ENCODE assay signal across 27 cellular contexts in the genomic region with DNA sequence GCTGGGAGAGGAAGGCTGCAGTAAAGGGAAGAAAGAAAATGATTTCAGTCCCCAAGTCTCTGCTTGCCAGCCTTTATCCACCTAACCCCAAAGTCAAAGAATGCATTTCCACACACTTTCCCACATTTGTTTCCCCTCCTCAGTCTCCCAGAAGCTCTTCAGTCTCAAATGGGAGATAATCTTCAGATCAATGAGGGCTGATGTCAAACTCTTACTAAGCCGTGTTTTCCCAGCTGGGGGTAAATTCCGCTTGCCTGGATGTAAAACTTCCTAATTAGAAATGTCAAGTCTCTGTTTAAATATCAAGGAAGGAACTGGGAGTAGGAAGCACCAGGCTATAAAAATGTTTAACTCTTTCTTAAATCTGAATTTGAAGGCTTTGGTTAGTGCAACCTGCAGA.
"Had no signal": no experiment of that assay in that cellular context is flagged by ENCODE, and none has a peak within 500 bp of the region (broad histone marks: within the 10 kb centered on the region; RNA-seq: fewer than 3 reads in every experiment).

No MANE protein-coding gene starts in this region.

- H3K4me1 Mint-ChIP-seq: activated CD4-positive, alpha-beta memory T cell treated with anti-CD3 and anti-CD28 coated beads, Interleukin-2, amount 10 ng/mL, durations not matched to agents 7 days and 5 days; activated CD4-positive, alpha-beta T cell treated with anti-CD3 and anti-CD28 coated beads, Interleukin-2, amount 10 ng/mL, durations not matched to agents 7 days and 5 days; activated naive CD4-positive, alpha-beta T cell treated with anti-CD3 and anti-CD28 coated beads, Interleukin-2, amount 10 ng/mL, durations not matched to agents 7 days and 5 days; activated naive CD8-positive, alpha-beta T cell treated with anti-CD3 and anti-CD28 coated beads, Interleukin-2, amount 10 ng/mL, durations not matched to agents 7 days and 5 days had no signal

- H3K36me3 ChIP-seq: left lung, lower lobe of right lung, right atrium auricular region, tibial nerve, WERI-Rb-1 had no signal

- H3K79me2 ChIP-seq: parathyroid adenoma had no signal

- H3K27ac ChIP-seq: left lung, lower lobe of right lung, parathyroid adenoma, right atrium auricular region, tibial nerve, WERI-Rb-1 had no signal

- H3K4me3 Mint-ChIP-seq: activated CD4-positive, alpha-beta memory T cell treated with anti-CD3 and anti-CD28 coated beads, Interleukin-2, amount 10 ng/mL, durations not matched to agents 7 days and 5 days; activated CD4-positive, alpha-beta T cell treated with anti-CD3 and anti-CD28 coated beads, Interleukin-2, amount 10 ng/mL, durations not matched to agents 7 days and 5 days; activated naive CD4-positive, alpha-beta T cell treated with anti-CD3 and anti-CD28 coated beads, Interleukin-2, amount 10 ng/mL, durations not matched to agents 7 days and 5 days; activated naive CD8-positive, alpha-beta T cell treated with anti-CD3 and anti-CD28 coated beads, Interleukin-2, amount 10 ng/mL, durations not matched to agents 7 days and 5 days; activated T-cell treated with anti-CD3 and anti-CD28 coated beads, Interleukin-2, amount 50 U/mL, for 24 hours; natural killer cell treated with Interleukin-12 subunit alpha and Interleukin-12 subunit beta and Interleukin-15 and Interleukin-18, amount 100 ng/mL, for 72 hours had no signal

- DNase-seq: activated CD4-positive, alpha-beta memory T cell treated with anti-CD3 and anti-CD28 coated beads, Interleukin-2, amount 10 ng/mL, durations not matched to agents 7 days and 5 days; activated CD4-positive, alpha-beta T cell treated with anti-CD3 and anti-CD28 coated beads, Interleukin-2, amount 10 ng/mL, durations not matched to agents 7 days and 5 days; activated CD4-positive, CD25-positive, alpha-beta regulatory T cell treated with anti-CD3 and anti-CD28 coated beads, Interleukin-2, amount 50 U/mL, for 72 hours; activated CD8-positive, alpha-beta memory T cell treated with anti-CD3 and anti-CD28 coated beads, Interleukin-2, amount 50 U/mL, for 48 hours; activated gamma-delta T cell; activated naive CD4-positive, alpha-beta T cell treated with anti-CD3 and anti-CD28 coated beads, Interleukin-2, amount 10 ng/mL, durations not matched to agents 7 days and 5 days; activated naive CD8-positive, alpha-beta T cell treated with anti-CD3 and anti-CD28 coated beads, Interleukin-2, amount 10 ng/mL, durations not matched to agents 7 days and 5 days; activated T-cell treated with anti-CD3 and anti-CD28 coated beads, Interleukin-2, amount 50 U/mL, for 24 hours; caudate nucleus; foreskin fibroblast; head of caudate nucleus; hippocampal formation; left lung; lower lobe of right lung; mesenchymal stem cell; mucosa of descending colon; nucleus accumbens; stimulated activated CD4-positive, alpha-beta T cell treated with anti-CD3 and anti-CD28 coated beads, Interleukin-15, amount 100 ng/mL, for 24 hours; stimulated activated CD4-positive, alpha-beta T cell treated with anti-CD3 and anti-CD28 coated beads, Interleukin-2, amount 100 ng/mL, for 24 hours; stimulated activated naive CD4-positive, alpha-beta T cell treated with Interleukin-2 at 50 U/mL for 16 hours; T-helper 9 cell; WERI-Rb-1 had no signal

- H3K27ac Mint-ChIP-seq: activated CD4-positive, alpha-beta memory T cell treated with anti-CD3 and anti-CD28 coated beads, Interleukin-2, amount 10 ng/mL, durations not matched to agents 7 days and 5 days; activated CD4-positive, alpha-beta T cell treated with anti-CD3 and anti-CD28 coated beads, Interleukin-2, amount 10 ng/mL, durations not matched to agents 7 days and 5 days; activated naive CD4-positive, alpha-beta T cell treated with anti-CD3 and anti-CD28 coated beads, Interleukin-2, amount 10 ng/mL, durations not matched to agents 7 days and 5 days; activated naive CD8-positive, alpha-beta T cell treated with anti-CD3 and anti-CD28 coated beads, Interleukin-2, amount 10 ng/mL, durations not matched to agents 7 days and 5 days; activated T-cell treated with anti-CD3 and anti-CD28 coated beads, Interleukin-2, amount 50 U/mL, for 24 hours; natural killer cell treated with Interleukin-12 subunit alpha and Interleukin-12 subunit beta and Interleukin-15 and Interleukin-18, amount 100 ng/mL, for 72 hours had no signal

- H3K27me3 ChIP-seq: left lung, right atrium auricular region, tibial nerve had no signal

- H3K9me3 Mint-ChIP-seq: activated CD4-positive, alpha-beta memory T cell treated with anti-CD3 and anti-CD28 coated beads, Interleukin-2, amount 10 ng/mL, durations not matched to agents 7 days and 5 days; activated CD4-positive, alpha-beta T cell treated with anti-CD3 and anti-CD28 coated beads, Interleukin-2, amount 10 ng/mL, durations not matched to agents 7 days and 5 days; activated naive CD4-positive, alpha-beta T cell treated with anti-CD3 and anti-CD28 coated beads, Interleukin-2, amount 10 ng/mL, durations not matched to agents 7 days and 5 days; activated naive CD8-positive, alpha-beta T cell treated with anti-CD3 and anti-CD28 coated beads, Interleukin-2, amount 10 ng/mL, durations not matched to agents 7 days and 5 days; natural killer cell treated with Interleukin-12 subunit alpha and Interleukin-12 subunit beta and Interleukin-15 and Interleukin-18, amount 100 ng/mL, for 72 hours had no signal

- H3K27me3 Mint-ChIP-seq: activated CD4-positive, alpha-beta memory T cell treated with anti-CD3 and anti-CD28 coated beads, Interleukin-2, amount 10 ng/mL, durations not matched to agents 7 days and 5 days; activated CD4-positive, alpha-beta T cell treated with anti-CD3 and anti-CD28 coated beads, Interleukin-2, amount 10 ng/mL, durations not matched to agents 7 days and 5 days; activated naive CD4-positive, alpha-beta T cell treated with anti-CD3 and anti-CD28 coated beads, Interleukin-2, amount 10 ng/mL, durations not matched to agents 7 days and 5 days; activated naive CD8-positive, alpha-beta T cell treated with anti-CD3 and anti-CD28 coated beads, Interleukin-2, amount 10 ng/mL, durations not matched to agents 7 days and 5 days; natural killer cell treated with Interleukin-12 subunit alpha and Interleukin-12 subunit beta and Interleukin-15 and Interleukin-18, amount 100 ng/mL, for 72 hours had no signal

- ATAC-seq: esophagus mucosa; left lung; lower lobe of right lung; mucosa of descending colon; natural killer cell treated with Interleukin-12 subunit alpha and Interleukin-12 subunit beta and Interleukin-15 and Interleukin-18, amount 100 ng/mL, for 72 hours had no signal

- H3K9ac ChIP-seq: parathyroid adenoma had no signal

- H2AFZ ChIP-seq: parathyroid adenoma had no signal

- H3K9me3 ChIP-seq: left lung, lower lobe of right lung, mucosa of descending colon had no signal

- H3K36me3 Mint-ChIP-seq: activated naive CD4-positive, alpha-beta T cell treated with anti-CD3 and anti-CD28 coated beads, Interleukin-2, amount 10 ng/mL, durations not matched to agents 7 days and 5 days; activated naive CD8-positive, alpha-beta T cell treated with anti-CD3 and anti-CD28 coated beads, Interleukin-2, amount 10 ng/mL, durations not matched to agents 7 days and 5 days; natural killer cell treated with Interleukin-12 subunit alpha and Interleukin-12 subunit beta and Interleukin-15 and Interleukin-18, amount 100 ng/mL, for 72 hours had no signal

- H3K4me1 ChIP-seq: left lung, lower lobe of right lung, parathyroid adenoma, right atrium auricular region, tibial nerve had no signal

- H3K4me3 ChIP-seq: left lung, lower lobe of right lung, mucosa of descending colon, right atrium auricular region, tibial nerve had no signal
